In the genomic region with DNA sequence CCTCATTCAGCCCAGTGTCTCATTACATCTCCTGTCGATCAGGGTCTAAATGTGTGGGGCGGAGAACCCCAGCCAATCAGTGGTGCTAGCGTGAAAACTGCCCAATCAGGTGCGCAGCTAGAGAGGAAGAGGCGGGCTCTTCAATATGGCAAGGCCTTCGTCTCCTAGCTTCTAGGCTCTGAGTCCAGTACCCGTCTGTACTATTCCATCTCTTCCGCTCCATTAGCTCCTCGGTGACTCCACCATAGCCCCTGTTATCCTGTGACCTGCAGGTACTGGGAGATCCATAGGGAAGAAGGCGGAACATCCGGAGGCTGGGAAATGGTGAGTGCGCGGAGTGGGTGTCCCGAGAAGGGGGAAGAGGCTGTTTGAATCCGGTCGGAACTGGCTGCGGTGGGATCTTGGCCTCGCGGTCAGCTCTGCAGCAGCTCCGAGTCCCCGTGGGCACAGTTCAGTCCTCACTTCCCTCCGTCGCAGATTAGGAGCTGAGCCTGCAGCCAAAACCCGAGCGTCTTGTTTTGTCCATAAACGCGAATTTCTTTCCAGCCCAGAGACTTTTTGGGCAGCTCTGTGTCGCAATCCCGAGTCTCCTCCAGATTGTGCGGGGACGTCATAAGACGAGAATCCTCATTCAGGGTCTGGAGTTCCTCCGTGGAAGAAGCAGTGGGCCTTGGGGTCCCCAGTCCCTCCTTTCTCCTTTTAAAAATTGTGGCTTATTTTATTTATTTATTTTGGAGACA, we compare ENCODE assay signal across 9 cellular contexts. TPM values are rescaled to one million over a fixed set of nuclear protein-coding genes. Genes with fewer than 3 reads are reported as not detected.
DNase-seq lines count a peak whose midpoint lies in the region; ATAC-seq and TF ChIP-seq lines count a peak whose summit lies in the region.
"Had no signal": no experiment of that assay in that cellular context is flagged by ENCODE, and none has a peak within 500 bp of the region (broad histone marks: within the 10 kb centered on the region; RNA-seq: fewer than 3 reads in every experiment).

A gene (plus strand): TSS at position 134 of the 740 bp plus-strand sequence. CDS start 188 bp downstream, at position 322.

- intact Hi-C loops in activated CD4-positive, alpha-beta T cell treated with anti-CD3 and anti-CD28 coated beads, Interleukin-2, amount 10 ng/mL, durations not matched to agents 24 days and 14 days (cut with micrococcal nuclease): no loop called here
- intact Hi-C loops in body of pancreas (cut with DNase I) (no loop called here), mucosa of descending colon (cut with DNase I, micrococcal nuclease) (no loop called here), testis (cut with DNase I; ENCODE audit: low total_unique reads) (no loop called here)

- no peak within 1 kb of the TSS for H3K27ac Mint-ChIP-seq in activated CD4-positive, alpha-beta T cell treated with anti-CD3 and anti-CD28 coated beads, Interleukin-2, amount 10 ng/mL, durations not matched to agents 24 days and 14 days

- WGBS in body of pancreas, 2 donors: 5 to 11% methylated on average over 26 to 33 of the region's 33 CpGs
- WGBS in testis, 2 donors: 4 to 10% methylated on average over 23 to 33 of the region's 33 CpGs

- no peak within 1 kb of the TSS for H3K4me3 Mint-ChIP-seq in activated CD4-positive, alpha-beta T cell treated with anti-CD3 and anti-CD28 coated beads, Interleukin-2, amount 10 ng/mL, durations not matched to agents 24 days and 14 days

- H3K27me3 Mint-ChIP-seq in activated CD4-positive, alpha-beta T cell treated with anti-CD3 and anti-CD28 coated beads, Interleukin-2, amount 10 ng/mL, durations not matched to agents 24 days and 14 days: no peaks in the 10 kb centered on the region

- no peaks in the 10 kb centered on the region for H3K36me3 Mint-ChIP-seq in activated CD4-positive, alpha-beta T cell treated with anti-CD3 and anti-CD28 coated beads, Interleukin-2, amount 10 ng/mL, durations not matched to agents 24 days and 14 days (ENCODE audit: low read depth)

- TF ChIP-seq POLR2A in body of pancreas (IDR thresholded peaks at IDR 0.05) (peak in 2 of 3 donors; percentile 42 to 53), testis (IDR thresholded peaks at IDR 0.05) (no peak), GM18505 (IDR thresholded peaks at IDR 0.05; ENCODE audit: borderline replicate concordance, extremely low read depth, insufficient read depth, insufficient read length) (no peak)

- H3K27me3 ChIP-seq in body of pancreas (no peaks in the 10 kb centered on the region), testis (no peaks in the 10 kb centered on the region)
- H3K27me3 ChIP-seq: BLaER1 had no signal

- H3K4me1 Mint-ChIP-seq in activated CD4-positive, alpha-beta T cell treated with anti-CD3 and anti-CD28 coated beads, Interleukin-2, amount 10 ng/mL, durations not matched to agents 24 days and 14 days: no peaks in the 10 kb centered on the region

- TF ChIP-seq CTCF in body of pancreas (IDR thresholded peaks at IDR 0.05) (no peak), mucosa of descending colon (IDR thresholded peaks at IDR 0.05) (no peak), testis (IDR thresholded peaks at IDR 0.05) (no peak)

- H3K9me3 ChIP-seq in body of pancreas (peaks cover 0 to 6% (median 0%) of the 10 kb centered on the region in 3 donors), mucosa of descending colon (peaks cover 61% of the 10 kb centered on the region), testis (no peaks in the 10 kb centered on the region)

- H3K4me3 ChIP-seq in body of pancreas (peak within 1 kb of the TSS; percentile 30 to 54), mucosa of descending colon (peak within 1 kb of the TSS; percentile 26), testis (peak within 1 kb of the TSS; percentile 61 to 65)
- H3K4me3 ChIP-seq: BLaER1 had no signal

- peak; percentile 48 for DNase-seq in activated CD4-positive, alpha-beta T cell treated with anti-CD3 and anti-CD28 coated beads for 48 hours
- DNase-seq in activated CD4-positive, alpha-beta T cell treated with anti-CD3 and anti-CD28 coated beads, Interleukin-2, amount 10 ng/mL, durations not matched to agents 24 days and 14 days: no peak
- DNase-seq in body of pancreas (peak; percentile 53 to 85 (median 76)), mucosa of descending colon (peak; percentile 54 to 64 (median 56)), testis (peak; percentile 94), NCI-H446 (lab: John Stamatoyannopoulos, UW) (no peak)

- ATAC-seq in body of pancreas: peak; percentile 97
- peak; percentile 73 for ATAC-seq in mucosa of descending colon
- ATAC-seq in GM18505 (IDR thresholded peaks at IDR 0.05; ENCODE audit: unreplicated experiment): no peak
- ATAC-seq in GM21528 (IDR thresholded peaks at IDR 0.05; ENCODE audit: low FRiP score, unreplicated experiment): no peak

- H3K36me3 ChIP-seq in body of pancreas (replicated peaks in 1 of 2; ENCODE audit: insufficient read depth in 1 of 2, low read depth in 2 of 2) (no peaks in the 10 kb centered on the region), mucosa of descending colon (ENCODE audit: low read depth) (no peaks in the 10 kb centered on the region), testis (ENCODE audit: low read depth, missing control alignments) (no peaks in the 10 kb centered on the region)
- H3K36me3 ChIP-seq: BLaER1 had no signal

- H3K27ac ChIP-seq in body of pancreas: peak within 1 kb of the TSS in 3 of 4 donors; percentile 62 to 77 (median 71)
- peak within 1 kb of the TSS; percentile 43 to 89 for H3K27ac ChIP-seq in testis
- H3K27ac ChIP-seq: BLaER1 had no signal

- peaks cover 21% of the 10 kb centered on the region for H3K9me3 Mint-ChIP-seq in activated CD4-positive, alpha-beta T cell treated with anti-CD3 and anti-CD28 coated beads, Interleukin-2, amount 10 ng/mL, durations not matched to agents 24 days and 14 days

- H3K4me1 ChIP-seq in body of pancreas (no peaks in the 10 kb centered on the region), mucosa of descending colon (ENCODE audit: low read depth) (no peaks in the 10 kb centered on the region), testis (no peaks in the 10 kb centered on the region)
- H3K4me1 ChIP-seq: BLaER1 had no signal

RNA-seq across cellular contexts. Expression of the gene that starts here (rescaled TPM):
- total RNA-seq in activated CD4-positive, alpha-beta T cell treated with anti-CD3 and anti-CD28 coated beads, Interleukin-2, amount 10 ng/mL, durations not matched to agents 24 days and 14 days: not detected in 2 replicates
- total RNA-seq in body of pancreas (1 to 10 TPM; 2.1 to 8.2 TPM), mucosa of descending colon (1 to 10 TPM in 2 of 3 donors, under 1 TPM in 1; 0.92 to 4.3 (median 1.1) TPM), testis (10 to 100 TPM; 12.1 to 12.4 TPM)
- polyA plus RNA-seq in testis (ENCODE audit: insufficient read depth, low read depth, low replicate concordance): 3.4 TPM

Comparison
In these comparisons a context has a peak if more than half of its experiments do, and no peak if none do; other contexts are left out.
1. DNase-seq: peak in activated CD4-positive, alpha-beta T cell treated with anti-CD3 and anti-CD28 coated beads for 48 hours (single experiment), body of pancreas (4 of 4), mucosa of descending colon (3 of 3) and testis (single experiment); none in activated CD4-positive, alpha-beta T cell treated with anti-CD3 and anti-CD28 coated beads, Interleukin-2, amount 10 ng/mL, durations not matched to agents 24 days and 14 days (single experiment) and NCI-H446 (0 of 2).
2. ATAC-seq: peak in body of pancreas (single experiment) and mucosa of descending colon (single experiment); none in GM18505 (single experiment) and GM21528 (single experiment).
3. POLR2A ChIP-seq: peak in body of pancreas (2 of 3); none in testis (single experiment) and GM18505 (single experiment).
4. Peak in every context shown above with its lines, with median percentiles within 50 percentile points of each other: H3K4me3 ChIP-seq.